Comparison of ENCODE assay signal across 1 cellular context in the genomic region with DNA sequence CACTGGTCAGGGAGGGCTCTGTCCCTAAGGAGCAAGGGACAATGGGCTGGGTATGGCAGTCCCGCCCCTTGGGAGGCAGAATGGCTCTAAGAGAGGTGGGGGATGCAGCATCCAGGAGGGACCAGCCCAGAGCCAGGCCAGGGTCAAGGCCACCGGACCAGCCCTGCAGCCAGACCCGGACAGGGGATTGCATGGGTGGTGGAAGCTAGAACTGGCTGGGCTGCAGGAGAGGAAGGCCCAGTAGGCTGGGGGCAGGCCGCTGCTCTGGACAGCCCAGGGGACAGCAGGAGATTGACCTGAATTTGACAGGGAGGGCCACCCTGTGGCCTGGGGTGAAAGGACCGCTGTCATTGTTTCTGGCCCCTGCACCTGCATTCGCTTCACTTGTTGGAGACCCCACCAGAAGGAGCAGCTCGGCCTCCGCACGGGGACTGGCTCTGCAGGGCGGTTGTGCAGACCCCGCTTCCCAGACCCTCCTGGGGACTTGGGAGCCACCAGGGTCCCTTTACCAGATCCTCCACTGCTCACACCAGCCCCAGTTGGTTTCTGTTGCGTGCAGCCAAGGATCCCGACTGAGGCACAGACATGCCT.
TF ChIP-seq lines count a peak whose summit lies in the region.

No MANE protein-coding gene starts in this region.

TF ChIP-seq in HCT116, 20 proteins besides CTCF, POLR2A, EP300 and RAD21:
- TF ChIP-seq, protein P1, sequence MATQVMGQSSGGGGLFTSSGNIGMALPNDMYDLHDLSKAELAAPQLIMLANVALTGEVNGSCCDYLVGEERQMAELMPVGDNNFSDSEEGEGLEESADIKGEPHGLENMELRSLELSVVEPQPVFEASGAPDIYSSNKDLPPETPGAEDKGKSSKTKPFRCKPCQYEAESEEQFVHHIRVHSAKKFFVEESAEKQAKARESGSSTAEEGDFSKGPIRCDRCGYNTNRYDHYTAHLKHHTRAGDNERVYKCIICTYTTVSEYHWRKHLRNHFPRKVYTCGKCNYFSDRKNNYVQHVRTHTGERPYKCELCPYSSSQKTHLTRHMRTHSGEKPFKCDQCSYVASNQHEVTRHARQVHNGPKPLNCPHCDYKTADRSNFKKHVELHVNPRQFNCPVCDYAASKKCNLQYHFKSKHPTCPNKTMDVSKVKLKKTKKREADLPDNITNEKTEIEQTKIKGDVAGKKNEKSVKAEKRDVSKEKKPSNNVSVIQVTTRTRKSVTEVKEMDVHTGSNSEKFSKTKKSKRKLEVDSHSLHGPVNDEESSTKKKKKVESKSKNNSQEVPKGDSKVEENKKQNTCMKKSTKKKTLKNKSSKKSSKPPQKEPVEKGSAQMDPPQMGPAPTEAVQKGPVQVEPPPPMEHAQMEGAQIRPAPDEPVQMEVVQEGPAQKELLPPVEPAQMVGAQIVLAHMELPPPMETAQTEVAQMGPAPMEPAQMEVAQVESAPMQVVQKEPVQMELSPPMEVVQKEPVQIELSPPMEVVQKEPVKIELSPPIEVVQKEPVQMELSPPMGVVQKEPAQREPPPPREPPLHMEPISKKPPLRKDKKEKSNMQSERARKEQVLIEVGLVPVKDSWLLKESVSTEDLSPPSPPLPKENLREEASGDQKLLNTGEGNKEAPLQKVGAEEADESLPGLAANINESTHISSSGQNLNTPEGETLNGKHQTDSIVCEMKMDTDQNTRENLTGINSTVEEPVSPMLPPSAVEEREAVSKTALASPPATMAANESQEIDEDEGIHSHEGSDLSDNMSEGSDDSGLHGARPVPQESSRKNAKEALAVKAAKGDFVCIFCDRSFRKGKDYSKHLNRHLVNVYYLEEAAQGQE (IDR thresholded peaks at IDR 0.05; ENCODE audit: low read depth), result no peak
- TF ChIP-seq ATF3 (IDR thresholded peaks at IDR 0.05) (no peak), SRF (IDR thresholded peaks at IDR 0.05; ENCODE audit: low read depth) (no peak), ELF1 (IDR thresholded peaks at IDR 0.05; ENCODE audit: borderline replicate concordance, low read depth) (no peak)
